Comparison of ENCODE assay signal across 1 cellular context in genomic region chr5:154740483-154740882, GRCh38.
TF ChIP-seq lines count a peak whose summit lies in the region.

No MANE protein-coding gene starts in this region.

TF ChIP-seq in GM23338, 12 proteins besides CTCF, POLR2A, EP300 and RAD21 (continued from another document):
- TF ChIP-seq, protein P1, sequence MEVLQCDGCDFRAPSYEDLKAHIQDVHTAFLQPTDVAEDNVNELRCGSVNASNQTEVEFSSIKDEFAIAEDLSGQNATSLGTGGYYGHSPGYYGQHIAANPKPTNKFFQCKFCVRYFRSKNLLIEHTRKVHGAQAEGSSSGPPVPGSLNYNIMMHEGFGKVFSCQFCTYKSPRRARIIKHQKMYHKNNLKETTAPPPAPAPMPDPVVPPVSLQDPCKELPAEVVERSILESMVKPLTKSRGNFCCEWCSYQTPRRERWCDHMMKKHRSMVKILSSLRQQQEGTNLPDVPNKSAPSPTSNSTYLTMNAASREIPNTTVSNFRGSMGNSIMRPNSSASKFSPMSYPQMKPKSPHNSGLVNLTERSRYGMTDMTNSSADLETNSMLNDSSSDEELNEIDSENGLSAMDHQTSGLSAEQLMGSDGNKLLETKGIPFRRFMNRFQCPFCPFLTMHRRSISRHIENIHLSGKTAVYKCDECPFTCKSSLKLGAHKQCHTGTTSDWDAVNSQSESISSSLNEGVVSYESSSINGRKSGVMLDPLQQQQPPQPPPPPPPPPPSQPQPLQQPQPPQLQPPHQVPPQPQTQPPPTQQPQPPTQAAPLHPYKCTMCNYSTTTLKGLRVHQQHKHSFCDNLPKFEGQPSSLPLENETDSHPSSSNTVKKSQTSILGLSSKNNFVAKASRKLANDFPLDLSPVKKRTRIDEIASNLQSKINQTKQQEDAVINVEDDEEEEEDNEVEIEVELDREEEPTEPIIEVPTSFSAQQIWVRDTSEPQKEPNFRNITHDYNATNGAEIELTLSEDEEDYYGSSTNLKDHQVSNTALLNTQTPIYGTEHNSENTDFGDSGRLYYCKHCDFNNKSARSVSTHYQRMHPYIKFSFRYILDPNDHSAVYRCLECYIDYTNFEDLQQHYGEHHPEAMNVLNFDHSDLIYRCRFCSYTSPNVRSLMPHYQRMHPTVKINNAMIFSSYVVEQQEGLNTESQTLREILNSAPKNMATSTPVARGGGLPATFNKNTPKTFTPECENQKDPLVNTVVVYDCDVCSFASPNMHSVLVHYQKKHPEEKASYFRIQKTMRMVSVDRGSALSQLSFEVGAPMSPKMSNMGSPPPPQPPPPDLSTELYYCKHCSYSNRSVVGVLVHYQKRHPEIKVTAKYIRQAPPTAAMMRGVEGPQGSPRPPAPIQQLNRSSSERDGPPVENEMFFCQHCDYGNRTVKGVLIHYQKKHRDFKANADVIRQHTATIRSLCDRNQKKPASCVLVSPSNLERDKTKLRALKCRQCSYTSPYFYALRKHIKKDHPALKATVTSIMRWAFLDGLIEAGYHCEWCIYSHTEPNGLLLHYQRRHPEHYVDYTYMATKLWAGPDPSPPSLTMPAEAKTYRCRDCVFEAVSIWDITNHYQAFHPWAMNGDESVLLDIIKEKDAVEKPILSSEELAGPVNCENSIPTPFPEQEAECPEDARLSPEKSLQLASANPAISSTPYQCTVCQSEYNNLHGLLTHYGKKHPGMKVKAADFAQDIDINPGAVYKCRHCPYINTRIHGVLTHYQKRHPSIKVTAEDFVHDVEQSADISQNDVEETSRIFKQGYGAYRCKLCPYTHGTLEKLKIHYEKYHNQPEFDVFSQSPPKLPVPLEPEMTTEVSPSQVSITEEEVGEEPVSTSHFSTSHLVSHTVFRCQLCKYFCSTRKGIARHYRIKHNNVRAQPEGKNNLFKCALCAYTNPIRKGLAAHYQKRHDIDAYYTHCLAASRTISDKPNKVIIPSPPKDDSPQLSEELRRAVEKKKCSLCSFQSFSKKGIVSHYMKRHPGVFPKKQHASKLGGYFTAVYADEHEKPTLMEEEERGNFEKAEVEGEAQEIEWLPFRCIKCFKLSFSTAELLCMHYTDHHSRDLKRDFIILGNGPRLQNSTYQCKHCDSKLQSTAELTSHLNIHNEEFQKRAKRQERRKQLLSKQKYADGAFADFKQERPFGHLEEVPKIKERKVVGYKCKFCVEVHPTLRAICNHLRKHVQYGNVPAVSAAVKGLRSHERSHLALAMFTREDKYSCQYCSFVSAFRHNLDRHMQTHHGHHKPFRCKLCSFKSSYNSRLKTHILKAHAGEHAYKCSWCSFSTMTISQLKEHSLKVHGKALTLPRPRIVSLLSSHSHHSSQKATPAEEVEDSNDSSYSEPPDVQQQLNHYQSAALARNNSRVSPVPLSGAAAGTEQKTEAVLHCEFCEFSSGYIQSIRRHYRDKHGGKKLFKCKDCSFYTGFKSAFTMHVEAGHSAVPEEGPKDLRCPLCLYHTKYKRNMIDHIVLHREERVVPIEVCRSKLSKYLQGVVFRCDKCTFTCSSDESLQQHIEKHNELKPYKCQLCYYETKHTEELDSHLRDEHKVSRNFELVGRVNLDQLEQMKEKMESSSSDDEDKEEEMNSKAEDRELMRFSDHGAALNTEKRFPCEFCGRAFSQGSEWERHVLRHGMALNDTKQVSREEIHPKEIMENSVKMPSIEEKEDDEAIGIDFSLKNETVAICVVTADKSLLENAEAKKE (CRISPR knock-in tag; IDR thresholded peaks at IDR 0.05), result no peak
- no peak for TF ChIP-seq CREB1 (CRISPR knock-in tag; IDR thresholded peaks at IDR 0.05; ENCODE audit: low read depth)
- TF ChIP-seq, protein P2, sequence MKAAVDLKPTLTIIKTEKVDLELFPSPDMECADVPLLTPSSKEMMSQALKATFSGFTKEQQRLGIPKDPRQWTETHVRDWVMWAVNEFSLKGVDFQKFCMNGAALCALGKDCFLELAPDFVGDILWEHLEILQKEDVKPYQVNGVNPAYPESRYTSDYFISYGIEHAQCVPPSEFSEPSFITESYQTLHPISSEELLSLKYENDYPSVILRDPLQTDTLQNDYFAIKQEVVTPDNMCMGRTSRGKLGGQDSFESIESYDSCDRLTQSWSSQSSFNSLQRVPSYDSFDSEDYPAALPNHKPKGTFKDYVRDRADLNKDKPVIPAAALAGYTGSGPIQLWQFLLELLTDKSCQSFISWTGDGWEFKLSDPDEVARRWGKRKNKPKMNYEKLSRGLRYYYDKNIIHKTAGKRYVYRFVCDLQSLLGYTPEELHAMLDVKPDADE (IDR thresholded peaks at IDR 0.05), result no peak
TF ChIP-seq in GM23338: peak in this region for 0.
